ENCODE assay signal across 8 cellular contexts in genomic region chr12:123670882-123671728, GRCh38. TPM values are rescaled to one million over a fixed set of nuclear protein-coding genes. Genes with fewer than 3 reads are reported as not detected.
A peak's percentile ranks its signal among the peaks of the same experiment; 100 is the strongest.
DNase-seq lines count a peak whose midpoint lies in the region; ATAC-seq, FAIRE-seq and TF ChIP-seq lines count a peak whose summit lies in the region.

Gene TCTN2, plus strand, starts transcription at chr12:123671113. Its CDS starts 128 bp downstream, at chr12:123671241.

- peak within 1 kb of the TSS; percentile 62 for H3K27ac Mint-ChIP-seq in activated T-helper 17 cell treated with anti-CD3 and anti-CD28 coated beads, Interleukin-2, amount 50 U/mL, for 72 hours
- peak within 1 kb of the TSS in 1 of 2 donors; percentile 29 for H3K27ac Mint-ChIP-seq in natural killer cell treated with Interleukin-12 subunit alpha and Interleukin-12 subunit beta and Interleukin-15 and Interleukin-18, amount 100 ng/mL, for 72 hours

- no peak for TF ChIP-seq CTCF in fibroblast of pulmonary artery (IDR thresholded peaks at IDR 0.05; ENCODE audit: low read length, missing control alignments)

- ATAC-seq in activated T-helper 17 cell treated with anti-CD3 and anti-CD28 coated beads, Interleukin-2, amount 50 U/mL, for 72 hours (replicated peaks), result peak; percentile 100
- ATAC-seq in natural killer cell treated with Interleukin-12 subunit alpha and Interleukin-12 subunit beta and Interleukin-15 and Interleukin-18, amount 100 ng/mL, for 72 hours, result peak; percentile 99

- peak; percentile 46 for TF ChIP-seq POLR2A in H54 (IDR thresholded peaks at IDR 0.05; ENCODE audit: low read depth, low read length)

- DNase-seq in EH (ENCODE audit: low read depth) (peak; percentile 93), H54 (ENCODE audit: insufficient read length, low spot score) (peak; percentile 94), LoVo (ENCODE audit: low spot score) (peak; percentile 98), RPMI8226 (peak; percentile 84), fibroblast of pulmonary artery (ENCODE audit: low read depth) (peak; percentile 90)
- DNase-seq in natural killer cell treated with Interleukin-12 subunit alpha and Interleukin-12 subunit beta and Interleukin-15 and Interleukin-18, amount 100 ng/mL, for 72 hours (ENCODE audit: low spot score), result peak; percentile 96
- peak; percentile 81 to 94 (median 90) for DNase-seq in stimulated activated naive CD4-positive, alpha-beta T cell (lab: John Stamatoyannopoulos, UW)

- H3K4me3 ChIP-seq in fibroblast of pulmonary artery (replicated peaks; ENCODE audit: low read depth, low read length), result peak within 1 kb of the TSS; percentile 66

- no peaks in the 10 kb centered on the region for H3K27me3 Mint-ChIP-seq in activated T-helper 17 cell treated with anti-CD3 and anti-CD28 coated beads, Interleukin-2, amount 50 U/mL, for 72 hours
- no peaks in the 10 kb centered on the region for H3K27me3 Mint-ChIP-seq in natural killer cell treated with Interleukin-12 subunit alpha and Interleukin-12 subunit beta and Interleukin-15 and Interleukin-18, amount 100 ng/mL, for 72 hours

- peak within 1 kb of the TSS; percentile 81 for H3K4me3 Mint-ChIP-seq in activated T-helper 17 cell treated with anti-CD3 and anti-CD28 coated beads, Interleukin-2, amount 50 U/mL, for 72 hours
- peak within 1 kb of the TSS; percentile 81 for H3K4me3 Mint-ChIP-seq in natural killer cell treated with Interleukin-12 subunit alpha and Interleukin-12 subunit beta and Interleukin-15 and Interleukin-18, amount 100 ng/mL, for 72 hours

- no peaks in the 10 kb centered on the region for H3K9me3 Mint-ChIP-seq in activated T-helper 17 cell treated with anti-CD3 and anti-CD28 coated beads, Interleukin-2, amount 50 U/mL, for 72 hours
- H3K9me3 Mint-ChIP-seq in natural killer cell treated with Interleukin-12 subunit alpha and Interleukin-12 subunit beta and Interleukin-15 and Interleukin-18, amount 100 ng/mL, for 72 hours, result no peaks in the 10 kb centered on the region

- peak; percentile 38 for FAIRE-seq in H54 (lab: Jason Lieb, UNC)

- peaks cover 8% of the 10 kb centered on the region for H3K4me1 Mint-ChIP-seq in activated T-helper 17 cell treated with anti-CD3 and anti-CD28 coated beads, Interleukin-2, amount 50 U/mL, for 72 hours
- peaks cover 5% of the 10 kb centered on the region in 2 donors for H3K4me1 Mint-ChIP-seq in natural killer cell treated with Interleukin-12 subunit alpha and Interleukin-12 subunit beta and Interleukin-15 and Interleukin-18, amount 100 ng/mL, for 72 hours (ENCODE audit: low read depth in 2 of 2)

- H3K36me3 Mint-ChIP-seq in activated T-helper 17 cell treated with anti-CD3 and anti-CD28 coated beads, Interleukin-2, amount 50 U/mL, for 72 hours (ENCODE audit: low read depth), result peaks cover 14% of the 10 kb centered on the region
- no peaks in the 10 kb centered on the region for H3K36me3 Mint-ChIP-seq in natural killer cell treated with Interleukin-12 subunit alpha and Interleukin-12 subunit beta and Interleukin-15 and Interleukin-18, amount 100 ng/mL, for 72 hours

RNA-seq across cellular contexts. Expression of gene TCTN2, which starts in this region (rescaled TPM):
- 1 to 10 TPM; 5.6 to 6.3 TPM for total RNA-seq in activated T-helper 17 cell treated with anti-CD3 and anti-CD28 coated beads, Interleukin-2, amount 50 U/mL, for 72 hours
- total RNA-seq in natural killer cell treated with Interleukin-12 subunit alpha and Interleukin-12 subunit beta and Interleukin-15 and Interleukin-18, amount 100 ng/mL, for 72 hours, result 1 to 10 TPM; 4.5 to 5.0 TPM

Comparison
In these comparisons a context has a peak if more than half of its experiments do, and no peak if none do; other contexts are left out.
1. Peak in every context shown above with its lines: DNase-seq, ATAC-seq and H3K4me3 ChIP-seq.